In the genomic region with DNA sequence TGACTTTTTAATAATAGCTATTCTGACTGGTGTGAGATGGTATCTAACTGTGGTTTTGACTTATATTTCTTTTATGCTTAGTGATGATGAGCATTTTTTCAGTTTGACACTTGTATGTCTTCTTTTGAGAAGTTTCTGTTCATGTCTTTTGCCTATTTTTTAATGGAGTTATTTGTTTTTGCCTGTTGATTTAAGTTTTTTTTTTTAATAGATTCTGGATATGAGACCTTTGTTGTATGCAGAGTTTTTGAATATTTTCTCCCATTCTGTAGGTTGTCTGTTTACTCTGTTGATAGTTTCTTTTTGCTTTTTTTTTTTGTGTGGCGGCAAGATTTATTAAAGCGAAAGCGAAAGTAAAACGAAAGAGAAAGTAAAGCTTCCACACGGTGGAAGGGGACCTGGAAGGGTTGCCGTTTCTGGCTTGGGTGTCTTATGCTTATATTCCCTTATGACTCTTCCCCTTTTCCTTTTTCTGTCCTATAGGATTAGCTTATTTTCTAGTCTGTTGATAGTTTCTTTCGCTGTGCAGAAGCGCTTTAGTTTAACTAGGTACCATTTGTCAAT, we compare ENCODE assay signal across 8 cellular contexts.
A peak's percentile ranks its signal among the peaks of the same experiment; 100 is the strongest.
DNase-seq lines count a peak whose midpoint lies in the region; ATAC-seq and TF ChIP-seq lines count a peak whose summit lies in the region.

No MANE protein-coding gene starts in this region.

- peaks cover 0 to 9% (median 1%) of the 10 kb centered on the region in 4 donors for H3K4me1 ChIP-seq in stomach

- H3K36me3 ChIP-seq in SU-DHL-6 (ENCODE audit: low read length) (no peaks in the 10 kb centered on the region), stomach (no peaks in the 10 kb centered on the region)

- H4K20me1 ChIP-seq in SU-DHL-6 (ENCODE audit: low read depth, low read length), result no peaks in the 10 kb centered on the region

- TF ChIP-seq CTCF in SU-DHL-6 (IDR thresholded peaks at IDR 0.05; ENCODE audit: insufficient read depth, low read length, poor library complexity, severe bottlenecking) (no peak), fibroblast of mammary gland (conservative IDR thresholded peaks at IDR 0.05; ENCODE audit: control insufficient read depth, insufficient read depth, low read depth, low read length) (no peak), stomach (IDR thresholded peaks at IDR 0.05) (no peak)

- H2AFZ ChIP-seq in SU-DHL-6 (ENCODE audit: low read depth, low read length, severe bottlenecking), result no peak overlapping the region

- DNase-seq in activated T-cell treated with anti-CD3 and anti-CD28 coated beads for 4 hours, result peak; percentile 9
- no peak for DNase-seq in activated T-cell treated with anti-CD3 and anti-CD28 coated beads, Interleukin-2, amount 50 U/mL, for 48 hours
- peak; percentile 24 for DNase-seq in fibroblast of mammary gland (ENCODE audit: low read depth)
- no peak for DNase-seq in stomach
- no peak for DNase-seq in superior temporal gyrus (ENCODE audit: extremely low spot score)

- no peak for TF ChIP-seq POLR2A in stomach (IDR thresholded peaks at IDR 0.05)

- 44 to 72% (median 61%) methylated on average over 8 of the region's 8 CpGs for WGBS in stomach, 5 donors

- intact Hi-C loops in stomach (cut with DNase I; ENCODE audit: low total_unique reads), result loop anchor here (10.0 kb wide), 1 partner anchor 227 kb away; the partner anchor contains the start of gene XCL1

- H3K9me3 ChIP-seq in SU-DHL-6 (ENCODE audit: insufficient read depth, low read length) (no peaks in the 10 kb centered on the region), stomach (no peaks in the 10 kb centered on the region)

- no peaks in the 10 kb centered on the region for H3K27me3 ChIP-seq in SU-DHL-6 (ENCODE audit: low read length)
- H3K27me3 ChIP-seq in stomach, result no peaks in the 10 kb centered on the region

- H3K9ac ChIP-seq in SU-DHL-6 (ENCODE audit: low read length), result no peak overlapping the region

- H3K4me2 ChIP-seq in SU-DHL-6 (ENCODE audit: low read depth, low read length, poor library complexity, severe bottlenecking), result peak overlapping the region; percentile 20

- ATAC-seq in GM18511 (IDR thresholded peaks at IDR 0.05; ENCODE audit: unreplicated experiment) (no peak), GM18858 (IDR thresholded peaks at IDR 0.05; ENCODE audit: unreplicated experiment) (no peak)

- H3K9me2 ChIP-seq in SU-DHL-6 (replicated peaks; ENCODE audit: insufficient read depth, low read length), result no peaks in the 10 kb centered on the region

- no peaks in the 10 kb centered on the region for H3K79me2 ChIP-seq in SU-DHL-6 (ENCODE audit: insufficient read depth, low read length)

- H3K4me3 ChIP-seq in SU-DHL-6 (ENCODE audit: insufficient read depth, low read length, poor library complexity, severe bottlenecking), result no peak overlapping the region
- H3K4me3 ChIP-seq in fibroblast of mammary gland (ENCODE audit: control insufficient read depth, low read depth, low read length), result peak overlapping the region; percentile 46
- peak overlapping the region; percentile 24 to 34 (median 30) for H3K4me3 ChIP-seq in stomach

- no peak for TF ChIP-seq EP300 in stomach (IDR thresholded peaks at IDR 0.05)

- no peaks in the 10 kb centered on the region for H3F3A ChIP-seq in SU-DHL-6 (ENCODE audit: insufficient read depth)

- H3K27ac ChIP-seq in SU-DHL-6 (ENCODE audit: low read depth, low read length), result no peak overlapping the region
- peak overlapping the region in 2 of 5 donors; percentile 17 to 20 for H3K27ac ChIP-seq in stomach

Comparison
In these comparisons a context has a peak if more than half of its experiments do, and no peak if none do; other contexts are left out.
1. DNase-seq: peak in activated T-cell treated with anti-CD3 and anti-CD28 coated beads for 4 hours (single experiment) and fibroblast of mammary gland (single experiment); none in activated T-cell treated with anti-CD3 and anti-CD28 coated beads, Interleukin-2, amount 50 U/mL, for 48 hours (0 of 2), stomach (single experiment) and superior temporal gyrus (single experiment).